In the genomic region with DNA sequence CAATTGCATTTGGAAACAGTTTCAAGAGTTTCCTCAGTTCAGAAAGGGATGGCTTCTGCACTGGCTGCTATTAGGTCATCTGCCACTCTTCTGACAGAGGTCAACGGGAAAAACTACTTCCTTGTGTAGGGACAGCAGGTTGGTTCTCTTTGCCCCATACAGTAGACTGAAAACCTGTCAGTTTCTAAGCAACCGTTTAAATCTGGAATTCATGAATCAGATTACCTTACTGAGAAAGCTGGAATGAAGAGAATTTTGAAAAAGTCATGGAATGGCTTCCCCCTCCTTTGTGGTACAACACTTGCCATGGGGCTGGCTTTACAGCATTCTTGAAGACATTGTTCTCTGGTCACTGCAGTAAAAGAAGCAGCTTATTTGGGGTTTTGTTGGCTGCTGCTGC, we compare ENCODE assay signal across 15 cellular contexts.
DNase-seq lines count a peak whose midpoint lies in the region; ATAC-seq and TF ChIP-seq lines count a peak whose summit lies in the region.
"Had no signal": no experiment of that assay in that cellular context is flagged by ENCODE, and none has a peak within 500 bp of the region (broad histone marks: within the 10 kb centered on the region; RNA-seq: fewer than 3 reads in every experiment).

No MANE protein-coding gene starts in this region.

- H3K14ac ChIP-seq in H9 (ENCODE audit: insufficient read depth, low read length) = no peak overlapping the region

- H3K27me3 Mint-ChIP-seq in H9 (ENCODE audit: low read depth) (no peaks in the 10 kb centered on the region), neural progenitor cell (ENCODE audit: insufficient read depth, low read depth) (no peaks in the 10 kb centered on the region), type B pancreatic cell (no peaks in the 10 kb centered on the region)

- H3K79me1 ChIP-seq in H9 (ENCODE audit: insufficient read depth, low read depth, low read length, poor library complexity, severe bottlenecking) = no peaks in the 10 kb centered on the region

- H3K9ac ChIP-seq in H9 (ENCODE audit: extremely low read depth, insufficient read length, low read length) (no peak overlapping the region), neural progenitor cell (no peak overlapping the region)

- peaks cover under 1% of the 10 kb centered on the region; the same call in 1 of the 2 replicates for H3K4me1 ChIP-seq in H9 (ENCODE audit: insufficient read depth, low read length)
- no peaks in the 10 kb centered on the region for H3K4me1 ChIP-seq in neural progenitor cell
- H3K4me1 ChIP-seq in vagina = no peaks in the 10 kb centered on the region
- H3K4me1 ChIP-seq: A549 had no signal

- no peak overlapping the region for H4K8ac ChIP-seq in H9 (replicated peaks; ENCODE audit: insufficient read length, low read depth, low read length)

- no peak overlapping the region for H2BK5ac ChIP-seq in H9 (ENCODE audit: insufficient read length, low read length)

- no peaks in the 10 kb centered on the region for H3K23me2 ChIP-seq in H9 (ENCODE audit: insufficient read length, low read depth, low read length, poor library complexity, severe bottlenecking)

- H4K5ac ChIP-seq in H9 (ENCODE audit: insufficient read length, low read depth, low read length) = no peak overlapping the region

- H3K9me3 ChIP-seq in H9 (ENCODE audit: control insufficient read depth, low read depth, low read length) (no peaks in the 10 kb centered on the region), neural progenitor cell (ENCODE audit: low read depth) (no peaks in the 10 kb centered on the region), vagina (no peaks in the 10 kb centered on the region)
- H3K9me3 ChIP-seq: A549 had no signal

- no peak overlapping the region for H3K4me3 ChIP-seq in neural progenitor cell
- no peak overlapping the region for H3K4me3 ChIP-seq in vagina
- no peak overlapping the region for H3K4me3 ChIP-seq in H7 (ENCODE audit: insufficient read depth, low read depth, low read length)
- H3K4me3 ChIP-seq: A549 had no signal

- H3K9me3 Mint-ChIP-seq in H9 (peaks cover 2 to 60% of the 10 kb centered on the region in 2 experiments; a peak in 4 of 5 replicates), neural progenitor cell (no peaks in the 10 kb centered on the region), type B pancreatic cell (no peaks in the 10 kb centered on the region)
- H3K9me3 Mint-ChIP-seq: CD8-positive, alpha-beta T cell had no signal

- H3K23ac ChIP-seq in H9 (ENCODE audit: insufficient read length, low read depth, low read length) = no peak overlapping the region

- H2BK20ac ChIP-seq in H9 (ENCODE audit: low read depth, low read length, poor library complexity, severe bottlenecking) = no peak overlapping the region

- no peak overlapping the region for H3K27ac Mint-ChIP-seq in H9
- H3K27ac Mint-ChIP-seq in neural progenitor cell = no peak overlapping the region
- H3K27ac Mint-ChIP-seq in type B pancreatic cell = peak overlapping the region; percentile 17
- H3K27ac Mint-ChIP-seq: CD14-positive monocyte; CD8-positive, alpha-beta T cell; HFFc6 had no signal

- H2AK5ac ChIP-seq in H9 (ENCODE audit: insufficient read length, low read length) = no peak overlapping the region

- H3K18ac ChIP-seq in H9 (ENCODE audit: insufficient read length, low read depth, low read length) = no peak overlapping the region

- H2BK12ac ChIP-seq in H9 (ENCODE audit: insufficient read length, low read depth, low read length) = no peak overlapping the region

- H3K4me2 ChIP-seq in H9 (ENCODE audit: insufficient read depth, insufficient read length, low read length) (no peak overlapping the region), neural progenitor cell (no peak overlapping the region)
- H3K4me2 ChIP-seq: A549 had no signal

- no peak overlapping the region for H2BK120ac ChIP-seq in H9 (ENCODE audit: low read depth, low read length, poor library complexity, severe bottlenecking)

- no peak overlapping the region for H3K56ac ChIP-seq in H9 (ENCODE audit: insufficient read length, low read depth, low read length)

- H2AFZ ChIP-seq in H9 (ENCODE audit: low read length) (no peak overlapping the region), neural progenitor cell (replicated peaks) (no peak overlapping the region)

- TF ChIP-seq POLR2A in vagina (IDR thresholded peaks at IDR 0.05) = no peak

- H3T11ph ChIP-seq in H9 (ENCODE audit: low read length) = no peak overlapping the region

- H2BK15ac ChIP-seq in H9 (ENCODE audit: low read depth, low read length) = 0 out of 2 replicates have a peak overlapping the region, but pooled peaks have one; percentile 18

- peaks cover 0 to 5% (median 4%) of the 10 kb centered on the region in 3 experiments; a peak in 3 of 7 replicates for H3K36me3 Mint-ChIP-seq in H9 (ENCODE audit: insufficient read depth in 1 of 3, low read depth in 3 of 3)
- H3K36me3 Mint-ChIP-seq in neural progenitor cell = no peaks in the 10 kb centered on the region
- no peaks in the 10 kb centered on the region for H3K36me3 Mint-ChIP-seq in type B pancreatic cell
- H3K36me3 Mint-ChIP-seq: CD14-positive monocyte; CD8-positive, alpha-beta T cell had no signal

- no CpG with 5 or more reads among the region's 2 CpGs for WGBS in H9 (ENCODE audit: extremely low coverage, insufficient read length, low lambda C conversion rate)

- TF ChIP-seq CTCF in H9 (conservative IDR thresholded peaks at IDR 0.05) = no peak
- no peak for TF ChIP-seq CTCF in neural progenitor cell (IDR thresholded peaks at IDR 0.05)
- TF ChIP-seq CTCF in type B pancreatic cell (conservative IDR thresholded peaks at IDR 0.05) = no peak
- TF ChIP-seq CTCF in vagina (IDR thresholded peaks at IDR 0.05) = no peak

- H3K4ac ChIP-seq in H9 (ENCODE audit: low read depth, low read length) = no peak overlapping the region

- no peak overlapping the region for H3K27ac ChIP-seq in H9 (ENCODE audit: insufficient read length, low read depth, low read length)
- H3K27ac ChIP-seq in neural progenitor cell = no peak overlapping the region
- no peak overlapping the region for H3K27ac ChIP-seq in vagina
- H3K27ac ChIP-seq: A549 had no signal

- H3K27me3 ChIP-seq in H9 (ENCODE audit: insufficient read depth, low read length) = no peaks in the 10 kb centered on the region
- no peaks in the 10 kb centered on the region for H3K27me3 ChIP-seq in neural progenitor cell
- no peaks in the 10 kb centered on the region for H3K27me3 ChIP-seq in vagina
- no peaks in the 10 kb centered on the region for H3K27me3 ChIP-seq in H7 (ENCODE audit: control insufficient read depth, insufficient read depth, low read length)

- no peak for ATAC-seq in GM18858 (IDR thresholded peaks at IDR 0.05; ENCODE audit: unreplicated experiment)
- ATAC-seq: A549; CD8-positive, alpha-beta T cell had no signal

- no peaks in the 10 kb centered on the region for H3K79me2 ChIP-seq in H9 (ENCODE audit: insufficient read depth, low read length)
- no peaks in the 10 kb centered on the region for H3K79me2 ChIP-seq in neural progenitor cell (ENCODE audit: low read depth)

- H4K20me1 ChIP-seq in H9 (ENCODE audit: control insufficient read depth, insufficient read depth, insufficient read length) (no peaks in the 10 kb centered on the region), neural progenitor cell (ENCODE audit: low read depth) (no peaks in the 10 kb centered on the region)

- H3F3A ChIP-seq in neural progenitor cell (ENCODE audit: low read depth) = no peaks in the 10 kb centered on the region

- intact Hi-C loops in vagina (cut with DNase I) = no loop called here

- H3K4me1 Mint-ChIP-seq in H9 (peaks cover 10 to 11% of the 10 kb centered on the region in 2 experiments), neural progenitor cell (peaks cover 6% of the 10 kb centered on the region), type B pancreatic cell (ENCODE audit: unreplicated experiment) (no peaks in the 10 kb centered on the region)
- H3K4me1 Mint-ChIP-seq: CD14-positive monocyte had no signal

- H4K91ac ChIP-seq in H9 (ENCODE audit: insufficient read length, low read depth, low read length) = no peak overlapping the region

- DNase-seq in H9 = no peak
- peak; percentile 1 for DNase-seq in astrocyte of the hippocampus (ENCODE audit: low read depth, low spot score)
- DNase-seq in neural progenitor cell (ENCODE audit: low spot score) = peak; percentile 28
- DNase-seq in type B pancreatic cell (ENCODE audit: extremely low spot score, unreplicated experiment) = no peak
- no peak for DNase-seq in vagina (ENCODE audit: extremely low spot score in 2 of 2)
- DNase-seq in H7 = no peak
- DNase-seq: CD8-positive, alpha-beta T cell; COR-L47; DMS153; GOT3; HCEC 1CT; HFFc6 had no signal

- H3K36me3 ChIP-seq in neural progenitor cell (no peaks in the 10 kb centered on the region), vagina (no peaks in the 10 kb centered on the region), H7 (replicated peaks; ENCODE audit: control insufficient read depth, insufficient read depth, low read length) (no peaks in the 10 kb centered on the region)

- no peak overlapping the region for H3K4me3 Mint-ChIP-seq in H9
- H3K4me3 Mint-ChIP-seq in neural progenitor cell = no peak overlapping the region
- no peak overlapping the region for H3K4me3 Mint-ChIP-seq in type B pancreatic cell
- H3K4me3 Mint-ChIP-seq: CD14-positive monocyte; CD8-positive, alpha-beta T cell; HFFc6 had no signal

Comparison
In these comparisons a context has a peak if more than half of its experiments do, and no peak if none do; other contexts are left out.
1. DNase-seq: peak in astrocyte of the hippocampus (single experiment) and neural progenitor cell (single experiment); none in H9 (single experiment), type B pancreatic cell (single experiment), vagina (0 of 2) and H7 (single experiment).